8 cellular contexts compared by ENCODE assay signal in the genomic region with DNA sequence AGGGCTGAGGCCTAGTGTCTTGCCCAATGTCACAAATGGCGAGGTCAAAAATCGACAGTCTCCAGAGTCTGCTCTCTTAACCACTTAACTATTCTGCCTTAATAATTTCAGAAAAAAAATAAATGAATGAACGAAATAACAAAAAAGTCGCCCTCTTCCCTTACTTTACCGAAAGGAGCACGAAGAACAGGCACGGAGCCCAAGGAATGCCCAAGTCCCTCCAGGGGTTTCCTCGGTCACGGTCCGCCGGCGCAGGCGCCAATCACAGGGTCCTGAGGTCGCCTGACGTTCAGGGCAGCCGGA. TPM values are rescaled to one million over a fixed set of nuclear protein-coding genes. Genes with fewer than 3 reads are reported as not detected.
A peak's percentile ranks its signal among the peaks of the same experiment; 100 is the strongest.
DNase-seq lines count a peak whose midpoint lies in the region; ATAC-seq lines count a peak whose summit lies in the region.

No MANE protein-coding gene starts in this region.

- H3K27ac ChIP-seq in effector memory CD4-positive, alpha-beta T cell (ENCODE audit: insufficient read depth, low read length, poor library complexity, severe bottlenecking): peak overlapping the region; percentile 96

- H3K4me3 Mint-ChIP-seq in activated T-cell treated with anti-CD3 and anti-CD28 coated beads, Interleukin-2, amount 50 U/mL, for 24 hours: peak overlapping the region; percentile 100
- H3K4me3 Mint-ChIP-seq in natural killer cell treated with Interleukin-12 subunit alpha and Interleukin-12 subunit beta and Interleukin-15 and Interleukin-18, amount 100 ng/mL, for 72 hours: peak overlapping the region; percentile 97

- H3K27ac Mint-ChIP-seq in activated T-cell treated with anti-CD3 and anti-CD28 coated beads, Interleukin-2, amount 50 U/mL, for 24 hours: peak overlapping the region; percentile 100
- peak overlapping the region; percentile 98 to 99 for H3K27ac Mint-ChIP-seq in natural killer cell treated with Interleukin-12 subunit alpha and Interleukin-12 subunit beta and Interleukin-15 and Interleukin-18, amount 100 ng/mL, for 72 hours

- no peaks in the 10 kb centered on the region for H3K9me3 ChIP-seq in effector memory CD4-positive, alpha-beta T cell (ENCODE audit: control insufficient read depth, low read length)

- H3K27me3 Mint-ChIP-seq in activated T-cell treated with anti-CD3 and anti-CD28 coated beads, Interleukin-2, amount 50 U/mL, for 24 hours: no peaks in the 10 kb centered on the region
- H3K27me3 Mint-ChIP-seq in natural killer cell treated with Interleukin-12 subunit alpha and Interleukin-12 subunit beta and Interleukin-15 and Interleukin-18, amount 100 ng/mL, for 72 hours: no peaks in the 10 kb centered on the region

- DNase-seq in activated T-cell treated with anti-CD3 and anti-CD28 coated beads, Interleukin-2, amount 50 U/mL, for 24 hours: no peak
- DNase-seq in activated T-cell treated with anti-CD3 and anti-CD28 coated beads, Interleukin-2, amount 50 U/mL, for 48 hours: no peak
- peak; percentile 53 to 60 for DNase-seq in NCI-H1930 (lab: John Stamatoyannopoulos, UW)
- DNase-seq in effector memory CD4-positive, alpha-beta T cell: no peak
- no peak for DNase-seq in natural killer cell treated with Interleukin-12 subunit alpha and Interleukin-12 subunit beta and Interleukin-15 and Interleukin-18, amount 100 ng/mL, for 72 hours (ENCODE audit: low spot score)
- no peak for DNase-seq in NCI-H2107 treated with DMSO at 0.1 percent for 48 hours (lab: John Stamatoyannopoulos, UW; ENCODE audit: unreplicated experiment)
- DNase-seq in NCI-H524 treated with DMSO at 0.1 percent for 48 hours (lab: John Stamatoyannopoulos, UW): no peak

- peaks cover 58% of the 10 kb centered on the region for H3K4me1 Mint-ChIP-seq in activated T-cell treated with anti-CD3 and anti-CD28 coated beads, Interleukin-2, amount 50 U/mL, for 24 hours (ENCODE audit: low read depth)
- peaks cover 41 to 44% of the 10 kb centered on the region in 2 donors for H3K4me1 Mint-ChIP-seq in natural killer cell treated with Interleukin-12 subunit alpha and Interleukin-12 subunit beta and Interleukin-15 and Interleukin-18, amount 100 ng/mL, for 72 hours (ENCODE audit: low read depth in 2 of 2)

- peak; percentile 15 to 91 for ATAC-seq in natural killer cell treated with Interleukin-12 subunit alpha and Interleukin-12 subunit beta and Interleukin-15 and Interleukin-18, amount 100 ng/mL, for 72 hours
- ATAC-seq in esophagus mucosa: no peak

- H3K36me3 Mint-ChIP-seq in activated T-cell treated with anti-CD3 and anti-CD28 coated beads, Interleukin-2, amount 50 U/mL, for 24 hours (ENCODE audit: low read depth): peaks cover 83% of the 10 kb centered on the region
- H3K36me3 Mint-ChIP-seq in natural killer cell treated with Interleukin-12 subunit alpha and Interleukin-12 subunit beta and Interleukin-15 and Interleukin-18, amount 100 ng/mL, for 72 hours: peaks cover 22% of the 10 kb centered on the region

- H3K27me3 ChIP-seq in effector memory CD4-positive, alpha-beta T cell (replicated peaks; ENCODE audit: control insufficient read depth, insufficient read depth, low read length, poor library complexity, severe bottlenecking): no peaks in the 10 kb centered on the region

- no peaks in the 10 kb centered on the region for H3K9me3 Mint-ChIP-seq in activated T-cell treated with anti-CD3 and anti-CD28 coated beads, Interleukin-2, amount 50 U/mL, for 24 hours
- no peaks in the 10 kb centered on the region for H3K9me3 Mint-ChIP-seq in natural killer cell treated with Interleukin-12 subunit alpha and Interleukin-12 subunit beta and Interleukin-15 and Interleukin-18, amount 100 ng/mL, for 72 hours

- H3K36me3 ChIP-seq in effector memory CD4-positive, alpha-beta T cell (ENCODE audit: control insufficient read depth, insufficient read depth, low read length): peaks cover 31% of the 10 kb centered on the region

- H3K4me3 ChIP-seq in effector memory CD4-positive, alpha-beta T cell (ENCODE audit: insufficient read depth, low read depth, low read length, poor library complexity, severe bottlenecking): peak overlapping the region; percentile 88

- H3K4me1 ChIP-seq in effector memory CD4-positive, alpha-beta T cell (ENCODE audit: control insufficient read depth, insufficient read depth, low read length, poor library complexity, severe bottlenecking): peaks cover 19% of the 10 kb centered on the region

RNA-seq across cellular contexts. Expression of a gene that starts 0.3 kb away (rescaled TPM):
- total RNA-seq in natural killer cell treated with Interleukin-12 subunit alpha and Interleukin-12 subunit beta and Interleukin-15 and Interleukin-18, amount 100 ng/mL, for 72 hours: 10 to 100 TPM; 32.9 to 41.9 TPM
- total RNA-seq in esophagus mucosa: 11.7 TPM

RNA-seq across cellular contexts. Expression of a gene that starts 0.6 kb away (rescaled TPM):
- 10 to 100 TPM; 31.1 to 33.3 TPM for total RNA-seq in natural killer cell treated with Interleukin-12 subunit alpha and Interleukin-12 subunit beta and Interleukin-15 and Interleukin-18, amount 100 ng/mL, for 72 hours
- total RNA-seq in esophagus mucosa: 13.3 TPM

RNA-seq across cellular contexts. Expression of a gene that starts 34.3 kb away (rescaled TPM):
- total RNA-seq in natural killer cell treated with Interleukin-12 subunit alpha and Interleukin-12 subunit beta and Interleukin-15 and Interleukin-18, amount 100 ng/mL, for 72 hours: 10 to 100 TPM; 32.7 to 36.9 TPM
- 26.5 TPM for total RNA-seq in esophagus mucosa

RNA-seq across cellular contexts. Expression of a gene that starts 34.3 kb away (rescaled TPM):
- total RNA-seq in natural killer cell treated with Interleukin-12 subunit alpha and Interleukin-12 subunit beta and Interleukin-15 and Interleukin-18, amount 100 ng/mL, for 72 hours: under 1 TPM in 1 of 2 donors, not detected in 1; 0.36 TPM
- 1.3 TPM for total RNA-seq in esophagus mucosa

Comparison
In these comparisons a context has a peak if more than half of its experiments do, and no peak if none do; other contexts are left out.
1. DNase-seq: peak in NCI-H1930 (2 of 2); none in activated T-cell treated with anti-CD3 and anti-CD28 coated beads, Interleukin-2, amount 50 U/mL, for 24 hours (single experiment), activated T-cell treated with anti-CD3 and anti-CD28 coated beads, Interleukin-2, amount 50 U/mL, for 48 hours (0 of 2), effector memory CD4-positive, alpha-beta T cell (0 of 3), natural killer cell treated with Interleukin-12 subunit alpha and Interleukin-12 subunit beta and Interleukin-15 and Interleukin-18, amount 100 ng/mL, for 72 hours (single experiment), NCI-H2107 treated with DMSO at 0.1 percent for 48 hours (single experiment) and NCI-H524 treated with DMSO at 0.1 percent for 48 hours (single experiment).